In the genomic region with DNA sequence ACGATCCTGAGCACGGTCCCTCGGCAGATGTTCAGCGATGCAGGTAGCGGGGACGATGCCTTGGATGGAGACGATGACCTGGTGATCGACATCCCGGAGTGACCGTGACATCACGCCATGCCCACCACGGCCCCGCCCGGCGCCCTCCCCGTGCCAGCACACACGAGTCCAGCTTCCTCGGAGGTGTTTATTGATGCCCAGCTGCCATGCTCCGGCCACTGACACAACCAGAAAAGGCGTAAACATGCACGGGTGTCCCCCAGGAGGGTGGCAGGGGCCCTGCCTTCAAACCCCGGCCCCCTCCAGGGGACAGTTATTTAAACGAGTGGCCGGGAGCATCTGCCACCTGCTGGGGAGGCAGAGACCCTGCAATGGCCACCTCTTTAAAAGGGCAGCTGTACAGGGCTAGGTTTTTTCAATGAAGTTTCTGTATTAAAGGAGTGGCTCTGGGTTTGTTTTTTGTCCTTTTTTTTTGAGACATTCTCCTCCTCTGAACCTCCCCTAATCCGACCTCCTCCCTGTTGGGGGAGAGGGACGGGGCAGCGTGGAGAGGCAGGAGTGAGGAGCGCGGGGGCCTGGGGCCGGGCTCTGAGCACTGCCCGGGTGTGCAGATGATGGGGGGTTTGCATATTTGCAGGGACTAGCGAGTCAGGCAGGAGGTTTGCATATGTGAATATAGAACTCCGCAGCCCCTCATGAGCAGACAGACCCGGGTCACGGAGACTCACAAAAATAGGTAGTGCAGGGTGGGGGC, we compare ENCODE assay signal across 8 cellular contexts. TPM values are rescaled to one million over a fixed set of nuclear protein-coding genes. Genes with fewer than 3 reads are reported as not detected.
DNase-seq lines count a peak whose midpoint lies in the region; ATAC-seq and TF ChIP-seq lines count a peak whose summit lies in the region.

No MANE protein-coding gene starts in this region.

- no peak for TF ChIP-seq POLR2A in gastroesophageal sphincter (IDR thresholded peaks at IDR 0.05)

- ATAC-seq in gastroesophageal sphincter (peak; percentile 54), GM18502 (IDR thresholded peaks at IDR 0.05; ENCODE audit: poor library complexity, unreplicated experiment) (no peak)

- TF ChIP-seq EP300 in gastroesophageal sphincter (IDR thresholded peaks at IDR 0.05), result no peak

- H3K9ac ChIP-seq in rectal smooth muscle tissue (ENCODE audit: low read length), result no peak overlapping the region

- H3K4me1 ChIP-seq in gastroesophageal sphincter, result peaks cover 0 to 21% (median 7%) of the 10 kb centered on the region in 3 donors
- no peaks in the 10 kb centered on the region for H3K4me1 ChIP-seq in rectal smooth muscle tissue (ENCODE audit: control insufficient read depth, insufficient read depth, low read length)

- 35% methylated on average over 8 of the region's 35 CpGs; no CpG with 5 or more reads in 1 of the 2 donors for WGBS in gastroesophageal sphincter (ENCODE audit: low coverage in 1 of 2), 2 donors

- peak in 3 of 4 experiments; percentile 73 to 91 (median 79) for TF ChIP-seq CTCF in gastroesophageal sphincter (IDR thresholded peaks at IDR 0.05)

- H3K4me3 ChIP-seq in gastroesophageal sphincter, result no peak overlapping the region
- H3K4me3 ChIP-seq in rectal smooth muscle tissue (ENCODE audit: low read length), result peak overlapping the region; percentile 27

- H3K36me3 ChIP-seq in gastroesophageal sphincter (peaks cover 0 to 36% of the 10 kb centered on the region in 2 donors), rectal smooth muscle tissue (ENCODE audit: control insufficient read depth, insufficient read depth, low read length) (peaks cover 5% of the 10 kb centered on the region)

- H3K9me3 ChIP-seq in gastroesophageal sphincter, result no peaks in the 10 kb centered on the region

- H3K27me3 ChIP-seq in gastroesophageal sphincter, result peaks cover 31% of the 10 kb centered on the region
- H3K27me3 ChIP-seq in rectal smooth muscle tissue (ENCODE audit: control insufficient read depth, insufficient read depth, low read length), result peaks cover 10% of the 10 kb centered on the region

- DNase-seq in activated effector memory CD4-positive, alpha-beta T cell treated with anti-CD3 and anti-CD28 coated beads, Interleukin-2, amount 50 U/mL, for 16 hours, result peak; percentile 73
- DNase-seq in activated effector memory CD4-positive, alpha-beta T cell treated with Interleukin-2 at 50 U/mL for 16 hours, result no peak
- peak; percentile 27 for DNase-seq in MV-4-11 (lab: John Stamatoyannopoulos, UW)
- peak; percentile 26 for DNase-seq in activated T-cell treated with anti-CD3 and anti-CD28 coated beads for 1 hour (ENCODE audit: low read depth)
- no peak for DNase-seq in HK-2 (ENCODE audit: unreplicated experiment)

- no peak overlapping the region for H3K27ac ChIP-seq in gastroesophageal sphincter
- no peak overlapping the region for H3K27ac ChIP-seq in rectal smooth muscle tissue (ENCODE audit: low read depth, low read length)

RNA-seq across cellular contexts. Expression of a gene that starts 5.3 kb away (rescaled TPM):
- under 1 TPM in 3 of 4 donors, not detected in 1; 0.77 to 0.81 (median 0.78) TPM for total RNA-seq in gastroesophageal sphincter

RNA-seq across cellular contexts. Expression of a gene that starts 9.5 kb away (rescaled TPM):
- 10 to 100 TPM; 40.9 to 82.2 (median 74.4) TPM for total RNA-seq in gastroesophageal sphincter

RNA-seq across cellular contexts. Expression of a gene that starts 10.1 kb away (rescaled TPM):
- 10 to 100 TPM; 25.6 to 31.4 (median 28.2) TPM for total RNA-seq in gastroesophageal sphincter

RNA-seq across cellular contexts. Expression of a gene that starts 17.5 kb away (rescaled TPM):
- total RNA-seq in gastroesophageal sphincter, result not detected

RNA-seq across cellular contexts. Expression of a gene that starts 25.6 kb away (rescaled TPM):
- not detected for total RNA-seq in gastroesophageal sphincter

Comparison
In these comparisons a context has a peak if more than half of its experiments do, and no peak if none do; other contexts are left out.
1. DNase-seq: peak in activated effector memory CD4-positive, alpha-beta T cell treated with anti-CD3 and anti-CD28 coated beads, Interleukin-2, amount 50 U/mL, for 16 hours (single experiment), MV-4-11 (single experiment) and activated T-cell treated with anti-CD3 and anti-CD28 coated beads for 1 hour (single experiment); none in activated effector memory CD4-positive, alpha-beta T cell treated with Interleukin-2 at 50 U/mL for 16 hours (single experiment) and HK-2 (single experiment).